Comparison of ENCODE assay signal across 1 cellular context in the genomic region with DNA sequence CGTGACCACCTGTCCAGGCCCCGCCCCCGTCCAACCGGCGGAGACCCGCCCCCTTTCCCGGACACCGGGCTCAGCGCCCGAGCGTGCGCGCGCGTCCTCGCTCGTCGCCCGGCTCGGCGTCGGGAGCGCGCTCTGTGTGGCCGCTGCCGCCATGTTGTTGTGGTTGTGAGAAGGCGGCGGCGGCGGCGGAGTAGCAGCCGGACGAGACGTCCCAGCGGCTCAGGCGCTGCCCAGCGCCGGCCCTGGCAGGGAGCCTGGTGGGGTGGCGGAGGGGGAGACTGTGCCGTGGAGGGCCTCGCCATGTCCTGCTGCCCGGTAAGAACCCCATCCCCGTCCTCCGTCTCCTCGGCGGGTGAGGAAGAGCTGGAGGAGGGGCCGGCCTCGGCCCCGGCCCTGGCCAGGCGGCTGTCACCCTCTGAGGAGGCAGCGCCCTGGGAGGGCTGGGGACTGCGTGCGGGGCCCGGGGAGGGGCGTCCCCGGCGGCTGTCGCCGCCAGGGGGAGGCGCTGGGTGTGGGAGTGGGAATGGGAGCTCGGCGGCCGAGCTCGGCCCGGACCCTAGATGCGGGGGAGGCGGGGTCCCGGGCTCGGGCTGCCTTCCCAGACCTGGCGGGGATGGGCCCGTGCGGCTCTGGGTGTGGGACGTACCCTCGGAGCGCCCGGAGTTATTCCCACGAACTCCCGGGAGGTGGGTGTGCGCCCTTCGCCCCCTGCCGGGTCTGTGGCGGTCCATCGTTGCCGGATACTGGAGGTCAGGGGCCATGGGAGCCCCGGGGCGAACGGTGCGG.
TF ChIP-seq lines count a peak whose summit lies in the region.

A gene (plus strand): TSS at position 130 of the 786 bp plus-strand sequence. CDS start 87,886 bp downstream, outside the sequence.

TF ChIP-seq in HEK293, 187 proteins besides CTCF, POLR2A, EP300 and RAD21 (continued from another document and continues in another):
- TF ChIP-seq, protein P1, sequence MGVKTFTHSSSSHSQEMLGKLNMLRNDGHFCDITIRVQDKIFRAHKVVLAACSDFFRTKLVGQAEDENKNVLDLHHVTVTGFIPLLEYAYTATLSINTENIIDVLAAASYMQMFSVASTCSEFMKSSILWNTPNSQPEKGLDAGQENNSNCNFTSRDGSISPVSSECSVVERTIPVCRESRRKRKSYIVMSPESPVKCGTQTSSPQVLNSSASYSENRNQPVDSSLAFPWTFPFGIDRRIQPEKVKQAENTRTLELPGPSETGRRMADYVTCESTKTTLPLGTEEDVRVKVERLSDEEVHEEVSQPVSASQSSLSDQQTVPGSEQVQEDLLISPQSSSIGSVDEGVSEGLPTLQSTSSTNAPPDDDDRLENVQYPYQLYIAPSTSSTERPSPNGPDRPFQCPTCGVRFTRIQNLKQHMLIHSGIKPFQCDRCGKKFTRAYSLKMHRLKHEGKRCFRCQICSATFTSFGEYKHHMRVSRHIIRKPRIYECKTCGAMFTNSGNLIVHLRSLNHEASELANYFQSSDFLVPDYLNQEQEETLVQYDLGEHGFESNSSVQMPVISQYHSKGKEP (tag by site-specific recombination; IDR thresholded peaks at IDR 0.05): no peak
- TF ChIP-seq, protein P2, sequence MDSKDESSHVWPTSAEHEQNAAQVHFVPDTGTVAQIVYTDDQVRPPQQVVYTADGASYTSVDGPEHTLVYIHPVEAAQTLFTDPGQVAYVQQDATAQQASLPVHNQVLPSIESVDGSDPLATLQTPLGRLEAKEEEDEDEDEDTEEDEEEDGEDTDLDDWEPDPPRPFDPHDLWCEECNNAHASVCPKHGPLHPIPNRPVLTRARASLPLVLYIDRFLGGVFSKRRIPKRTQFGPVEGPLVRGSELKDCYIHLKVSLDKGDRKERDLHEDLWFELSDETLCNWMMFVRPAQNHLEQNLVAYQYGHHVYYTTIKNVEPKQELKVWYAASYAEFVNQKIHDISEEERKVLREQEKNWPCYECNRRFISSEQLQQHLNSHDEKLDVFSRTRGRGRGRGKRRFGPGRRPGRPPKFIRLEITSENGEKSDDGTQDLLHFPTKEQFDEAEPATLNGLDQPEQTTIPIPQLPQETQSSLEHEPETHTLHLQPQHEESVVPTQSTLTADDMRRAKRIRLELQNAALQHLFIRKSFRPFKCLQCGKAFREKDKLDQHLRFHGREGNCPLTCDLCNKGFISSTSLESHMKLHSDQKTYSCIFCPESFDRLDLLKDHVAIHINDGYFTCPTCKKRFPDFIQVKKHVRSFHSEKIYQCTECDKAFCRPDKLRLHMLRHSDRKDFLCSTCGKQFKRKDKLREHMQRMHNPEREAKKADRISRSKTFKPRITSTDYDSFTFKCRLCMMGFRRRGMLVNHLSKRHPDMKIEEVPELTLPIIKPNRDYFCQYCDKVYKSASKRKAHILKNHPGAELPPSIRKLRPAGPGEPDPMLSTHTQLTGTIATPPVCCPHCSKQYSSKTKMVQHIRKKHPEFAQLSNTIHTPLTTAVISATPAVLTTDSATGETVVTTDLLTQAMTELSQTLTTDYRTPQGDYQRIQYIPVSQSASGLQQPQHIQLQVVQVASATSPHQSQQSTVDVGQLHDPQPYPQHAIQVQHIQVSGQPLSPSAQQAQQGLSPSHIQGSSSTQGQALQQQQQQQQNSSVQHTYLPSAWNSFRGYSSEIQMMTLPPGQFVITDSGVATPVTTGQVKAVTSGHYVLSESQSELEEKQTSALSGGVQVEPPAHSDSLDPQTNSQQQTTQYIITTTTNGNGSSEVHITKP (tag by site-specific recombination; IDR thresholded peaks at IDR 0.05): no peak; the same call in 1 of the 2 replicates
- TF ChIP-seq ZNF184 (tag by site-specific recombination; IDR thresholded peaks at IDR 0.05): no peak
- no peak for TF ChIP-seq ZBTB1 (tag by site-specific recombination; IDR thresholded peaks at IDR 0.05)
- no peak for TF ChIP-seq ZNF529 (tag by site-specific recombination; IDR thresholded peaks at IDR 0.05; ENCODE audit: insufficient replicate concordance)
- TF ChIP-seq ZNF391 (tag by site-specific recombination; IDR thresholded peaks at IDR 0.05; ENCODE audit: borderline replicate concordance, low read depth): no peak
- TF ChIP-seq ZSCAN23 (tag by site-specific recombination; IDR thresholded peaks at IDR 0.05): no peak
- TF ChIP-seq ZNF24 (tag by site-specific recombination; IDR thresholded peaks at IDR 0.05): no peak
- TF ChIP-seq, protein P3, sequence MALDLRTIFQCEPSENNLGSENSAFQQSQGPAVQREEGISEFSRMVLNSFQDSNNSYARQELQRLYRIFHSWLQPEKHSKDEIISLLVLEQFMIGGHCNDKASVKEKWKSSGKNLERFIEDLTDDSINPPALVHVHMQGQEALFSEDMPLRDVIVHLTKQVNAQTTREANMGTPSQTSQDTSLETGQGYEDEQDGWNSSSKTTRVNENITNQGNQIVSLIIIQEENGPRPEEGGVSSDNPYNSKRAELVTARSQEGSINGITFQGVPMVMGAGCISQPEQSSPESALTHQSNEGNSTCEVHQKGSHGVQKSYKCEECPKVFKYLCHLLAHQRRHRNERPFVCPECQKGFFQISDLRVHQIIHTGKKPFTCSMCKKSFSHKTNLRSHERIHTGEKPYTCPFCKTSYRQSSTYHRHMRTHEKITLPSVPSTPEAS (tag by site-specific recombination; IDR thresholded peaks at IDR 0.05): no peak
- TF ChIP-seq ZNF169 (tag by site-specific recombination; IDR thresholded peaks at IDR 0.05): no peak
- no peak for TF ChIP-seq ZNF830 (tag by site-specific recombination; IDR thresholded peaks at IDR 0.05; ENCODE audit: low read depth)
- no peak for TF ChIP-seq ZNF423 (tag by site-specific recombination; IDR thresholded peaks at IDR 0.05)
- TF ChIP-seq, protein P4, sequence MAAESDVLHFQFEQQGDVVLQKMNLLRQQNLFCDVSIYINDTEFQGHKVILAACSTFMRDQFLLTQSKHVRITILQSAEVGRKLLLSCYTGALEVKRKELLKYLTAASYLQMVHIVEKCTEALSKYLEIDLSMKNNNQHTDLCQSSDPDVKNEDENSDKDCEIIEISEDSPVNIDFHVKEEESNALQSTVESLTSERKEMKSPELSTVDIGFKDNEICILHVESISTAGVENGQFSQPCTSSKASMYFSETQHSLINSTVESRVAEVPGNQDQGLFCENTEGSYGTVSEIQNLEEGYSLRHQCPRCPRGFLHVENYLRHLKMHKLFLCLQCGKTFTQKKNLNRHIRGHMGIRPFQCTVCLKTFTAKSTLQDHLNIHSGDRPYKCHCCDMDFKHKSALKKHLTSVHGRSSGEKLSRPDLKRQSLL (tag by site-specific recombination; IDR thresholded peaks at IDR 0.05): peak; percentile 62; the same call in 1 of the 2 replicates
- TF ChIP-seq, protein P5, sequence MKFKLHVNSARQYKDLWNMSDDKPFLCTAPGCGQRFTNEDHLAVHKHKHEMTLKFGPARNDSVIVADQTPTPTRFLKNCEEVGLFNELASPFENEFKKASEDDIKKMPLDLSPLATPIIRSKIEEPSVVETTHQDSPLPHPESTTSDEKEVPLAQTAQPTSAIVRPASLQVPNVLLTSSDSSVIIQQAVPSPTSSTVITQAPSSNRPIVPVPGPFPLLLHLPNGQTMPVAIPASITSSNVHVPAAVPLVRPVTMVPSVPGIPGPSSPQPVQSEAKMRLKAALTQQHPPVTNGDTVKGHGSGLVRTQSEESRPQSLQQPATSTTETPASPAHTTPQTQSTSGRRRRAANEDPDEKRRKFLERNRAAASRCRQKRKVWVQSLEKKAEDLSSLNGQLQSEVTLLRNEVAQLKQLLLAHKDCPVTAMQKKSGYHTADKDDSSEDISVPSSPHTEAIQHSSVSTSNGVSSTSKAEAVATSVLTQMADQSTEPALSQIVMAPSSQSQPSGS (tag by site-specific recombination; IDR thresholded peaks at IDR 0.05; ENCODE audit: low read depth): no peak
- no peak for TF ChIP-seq WT1 (tag by site-specific recombination; IDR thresholded peaks at IDR 0.05)
- TF ChIP-seq REPIN1 (tag by site-specific recombination; IDR thresholded peaks at IDR 0.05; ENCODE audit: low read depth): 0 out of 2 replicates have a peak, but pooled peaks have one; percentile 60
- TF ChIP-seq, protein P6, sequence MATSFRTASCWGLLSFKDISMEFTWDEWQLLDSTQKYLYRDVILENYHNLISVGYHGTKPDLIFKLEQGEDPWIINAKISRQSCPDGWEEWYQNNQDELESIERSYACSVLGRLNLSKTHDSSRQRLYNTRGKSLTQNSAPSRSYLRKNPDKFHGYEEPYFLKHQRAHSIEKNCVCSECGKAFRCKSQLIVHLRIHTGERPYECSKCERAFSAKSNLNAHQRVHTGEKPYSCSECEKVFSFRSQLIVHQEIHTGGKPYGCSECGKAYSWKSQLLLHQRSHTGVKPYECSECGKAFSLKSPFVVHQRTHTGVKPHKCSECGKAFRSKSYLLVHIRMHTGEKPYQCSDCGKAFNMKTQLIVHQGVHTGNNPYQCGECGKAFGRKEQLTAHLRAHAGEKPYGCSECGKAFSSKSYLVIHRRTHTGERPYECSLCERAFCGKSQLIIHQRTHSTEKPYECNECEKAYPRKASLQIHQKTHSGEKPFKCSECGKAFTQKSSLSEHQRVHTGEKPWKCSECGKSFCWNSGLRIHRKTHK (tag by site-specific recombination; IDR thresholded peaks at IDR 0.05): no peak
- TF ChIP-seq, protein P7, sequence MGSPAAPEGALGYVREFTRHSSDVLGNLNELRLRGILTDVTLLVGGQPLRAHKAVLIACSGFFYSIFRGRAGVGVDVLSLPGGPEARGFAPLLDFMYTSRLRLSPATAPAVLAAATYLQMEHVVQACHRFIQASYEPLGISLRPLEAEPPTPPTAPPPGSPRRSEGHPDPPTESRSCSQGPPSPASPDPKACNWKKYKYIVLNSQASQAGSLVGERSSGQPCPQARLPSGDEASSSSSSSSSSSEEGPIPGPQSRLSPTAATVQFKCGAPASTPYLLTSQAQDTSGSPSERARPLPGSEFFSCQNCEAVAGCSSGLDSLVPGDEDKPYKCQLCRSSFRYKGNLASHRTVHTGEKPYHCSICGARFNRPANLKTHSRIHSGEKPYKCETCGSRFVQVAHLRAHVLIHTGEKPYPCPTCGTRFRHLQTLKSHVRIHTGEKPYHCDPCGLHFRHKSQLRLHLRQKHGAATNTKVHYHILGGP (tag by site-specific recombination; IDR thresholded peaks at IDR 0.05): no peak
- TF ChIP-seq, protein P8, sequence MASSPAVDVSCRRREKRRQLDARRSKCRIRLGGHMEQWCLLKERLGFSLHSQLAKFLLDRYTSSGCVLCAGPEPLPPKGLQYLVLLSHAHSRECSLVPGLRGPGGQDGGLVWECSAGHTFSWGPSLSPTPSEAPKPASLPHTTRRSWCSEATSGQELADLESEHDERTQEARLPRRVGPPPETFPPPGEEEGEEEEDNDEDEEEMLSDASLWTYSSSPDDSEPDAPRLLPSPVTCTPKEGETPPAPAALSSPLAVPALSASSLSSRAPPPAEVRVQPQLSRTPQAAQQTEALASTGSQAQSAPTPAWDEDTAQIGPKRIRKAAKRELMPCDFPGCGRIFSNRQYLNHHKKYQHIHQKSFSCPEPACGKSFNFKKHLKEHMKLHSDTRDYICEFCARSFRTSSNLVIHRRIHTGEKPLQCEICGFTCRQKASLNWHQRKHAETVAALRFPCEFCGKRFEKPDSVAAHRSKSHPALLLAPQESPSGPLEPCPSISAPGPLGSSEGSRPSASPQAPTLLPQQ (tag by site-specific recombination; IDR thresholded peaks at IDR 0.05): peak; percentile 66; the same call in 1 of the 2 replicates
- TF ChIP-seq, protein P9, sequence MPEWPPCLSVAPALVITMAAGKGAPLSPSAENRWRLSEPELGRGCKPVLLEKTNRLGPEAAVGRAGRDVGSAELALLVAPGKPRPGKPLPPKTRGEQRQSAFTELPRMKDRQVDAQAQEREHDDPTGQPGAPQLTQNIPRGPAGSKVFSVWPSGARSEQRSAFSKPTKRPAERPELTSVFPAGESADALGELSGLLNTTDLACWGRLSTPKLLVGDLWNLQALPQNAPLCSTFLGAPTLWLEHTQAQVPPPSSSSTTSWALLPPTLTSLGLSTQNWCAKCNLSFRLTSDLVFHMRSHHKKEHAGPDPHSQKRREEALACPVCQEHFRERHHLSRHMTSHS (tag by site-specific recombination; IDR thresholded peaks at IDR 0.05): no peak
- TF ChIP-seq, protein P10, sequence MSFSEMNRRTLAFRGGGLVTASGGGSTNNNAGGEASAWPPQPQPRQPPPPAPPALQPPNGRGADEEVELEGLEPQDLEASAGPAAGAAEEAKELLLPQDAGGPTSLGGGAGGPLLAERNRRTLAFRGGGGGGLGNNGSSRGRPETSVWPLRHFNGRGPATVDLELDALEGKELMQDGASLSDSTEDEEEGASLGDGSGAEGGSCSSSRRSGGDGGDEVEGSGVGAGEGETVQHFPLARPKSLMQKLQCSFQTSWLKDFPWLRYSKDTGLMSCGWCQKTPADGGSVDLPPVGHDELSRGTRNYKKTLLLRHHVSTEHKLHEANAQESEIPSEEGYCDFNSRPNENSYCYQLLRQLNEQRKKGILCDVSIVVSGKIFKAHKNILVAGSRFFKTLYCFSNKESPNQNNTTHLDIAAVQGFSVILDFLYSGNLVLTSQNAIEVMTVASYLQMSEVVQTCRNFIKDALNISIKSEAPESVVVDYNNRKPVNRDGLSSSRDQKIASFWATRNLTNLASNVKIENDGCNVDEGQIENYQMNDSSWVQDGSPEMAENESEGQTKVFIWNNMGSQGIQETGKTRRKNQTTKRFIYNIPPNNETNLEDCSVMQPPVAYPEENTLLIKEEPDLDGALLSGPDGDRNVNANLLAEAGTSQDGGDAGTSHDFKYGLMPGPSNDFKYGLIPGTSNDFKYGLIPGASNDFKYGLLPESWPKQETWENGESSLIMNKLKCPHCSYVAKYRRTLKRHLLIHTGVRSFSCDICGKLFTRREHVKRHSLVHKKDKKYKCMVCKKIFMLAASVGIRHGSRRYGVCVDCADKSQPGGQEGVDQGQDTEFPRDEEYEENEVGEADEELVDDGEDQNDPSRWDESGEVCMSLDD (tag by site-specific recombination; IDR thresholded peaks at IDR 0.05): no peak
- TF ChIP-seq YY1 (tag by site-specific recombination; IDR thresholded peaks at IDR 0.05): peak; percentile 72; the same call in 1 of the 2 replicates
- no peak for TF ChIP-seq ZNF155 (tag by site-specific recombination; IDR thresholded peaks at IDR 0.05)
- TF ChIP-seq ZNF791 (tag by site-specific recombination; IDR thresholded peaks at IDR 0.05): no peak
- no peak for TF ChIP-seq ZNF548 (tag by site-specific recombination; IDR thresholded peaks at IDR 0.05)
- TF ChIP-seq, protein P11, sequence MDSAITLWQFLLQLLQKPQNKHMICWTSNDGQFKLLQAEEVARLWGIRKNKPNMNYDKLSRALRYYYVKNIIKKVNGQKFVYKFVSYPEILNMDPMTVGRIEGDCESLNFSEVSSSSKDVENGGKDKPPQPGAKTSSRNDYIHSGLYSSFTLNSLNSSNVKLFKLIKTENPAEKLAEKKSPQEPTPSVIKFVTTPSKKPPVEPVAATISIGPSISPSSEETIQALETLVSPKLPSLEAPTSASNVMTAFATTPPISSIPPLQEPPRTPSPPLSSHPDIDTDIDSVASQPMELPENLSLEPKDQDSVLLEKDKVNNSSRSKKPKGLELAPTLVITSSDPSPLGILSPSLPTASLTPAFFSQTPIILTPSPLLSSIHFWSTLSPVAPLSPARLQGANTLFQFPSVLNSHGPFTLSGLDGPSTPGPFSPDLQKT (IDR thresholded peaks at IDR 0.05; ENCODE audit: borderline replicate concordance, low read depth, low read length): no peak
- peak; percentile 74 for TF ChIP-seq SP3 (tag by site-specific recombination; IDR thresholded peaks at IDR 0.05)
- peak; percentile 84 for TF ChIP-seq ZBTB20 (tag by site-specific recombination; IDR thresholded peaks at IDR 0.05)
- 0 out of 2 replicates have a peak, but pooled peaks have one; percentile 4 for TF ChIP-seq ZNF677 (tag by site-specific recombination; IDR thresholded peaks at IDR 0.05)
- TF ChIP-seq KLF1 (tag by site-specific recombination; IDR thresholded peaks at IDR 0.05): no peak
- peak; percentile 98 for TF ChIP-seq KLF9 (tag by site-specific recombination; IDR thresholded peaks at IDR 0.05; ENCODE audit: low read depth)
